8 cellular contexts compared by ENCODE assay signal in genomic region chr9:136543830-136544548, GRCh38. TPM values are rescaled to one million over a fixed set of nuclear protein-coding genes. Genes with fewer than 3 reads are reported as not detected.
A peak's percentile ranks its signal among the peaks of the same experiment; 100 is the strongest.
DNase-seq lines count a peak whose midpoint lies in the region; ATAC-seq and TF ChIP-seq lines count a peak whose summit lies in the region.

No MANE protein-coding gene starts in this region.

- H3K9me3 ChIP-seq in colonic mucosa (no peaks in the 10 kb centered on the region), upper lobe of left lung (no peaks in the 10 kb centered on the region)

- H3K4me1 ChIP-seq in colonic mucosa, result peaks cover 37% of the 10 kb centered on the region
- peaks cover 64 to 77% (median 71%) of the 10 kb centered on the region in 4 donors for H3K4me1 ChIP-seq in upper lobe of left lung

- peak overlapping the region; percentile 84 for H3K27ac ChIP-seq in colonic mucosa
- H3K27ac ChIP-seq in upper lobe of left lung, result peak overlapping the region; percentile 94 to 99 (median 98)

- peak overlapping the region; percentile 69 for H3K27ac Mint-ChIP-seq in activated naive CD4-positive, alpha-beta T cell treated with anti-CD3 and anti-CD28 coated beads, Interleukin-2, amount 10 ng/mL, durations not matched to agents 7 days and 5 days
- H3K27ac Mint-ChIP-seq in mesothelial cell of epicardium, result no peak overlapping the region

- CTCF ChIA-PET in activated naive CD4-positive, alpha-beta T cell treated with anti-CD3 and anti-CD28 coated beads, Interleukin-2, amount 10 ng/mL, durations not matched to agents 7 days and 5 days (lab: Charles Lee), result interaction anchor here (1.0 kb wide), 1 partner anchor 10 kb away, joined by 3 read pairs; no protein-coding TSS in a partner anchor

- H3K36me3 ChIP-seq in colonic mucosa (no peaks in the 10 kb centered on the region), upper lobe of left lung (peaks cover 0 to 29% (median 17%) of the 10 kb centered on the region in 4 donors)

- H3K9ac ChIP-seq in colonic mucosa (ENCODE audit: low read depth in 2 of 2, low read length in 2 of 2), result peak overlapping the region; percentile 87 to 96

- peaks cover 25% of the 10 kb centered on the region for H3K36me3 Mint-ChIP-seq in activated naive CD4-positive, alpha-beta T cell treated with anti-CD3 and anti-CD28 coated beads, Interleukin-2, amount 10 ng/mL, durations not matched to agents 7 days and 5 days
- no peaks in the 10 kb centered on the region for H3K36me3 Mint-ChIP-seq in mesothelial cell of epicardium

- H3K27me3 ChIP-seq in colonic mucosa (no peaks in the 10 kb centered on the region), upper lobe of left lung (no peaks in the 10 kb centered on the region)

- no peak for TF ChIP-seq POLR2A in upper lobe of left lung (IDR thresholded peaks at IDR 0.05)

- DNase-seq in activated naive CD4-positive, alpha-beta T cell treated with anti-CD3 and anti-CD28 coated beads, Interleukin-2, amount 10 ng/mL, durations not matched to agents 7 days and 5 days, result no peak
- no peak for DNase-seq in activated naive CD4-positive, alpha-beta T cell treated with anti-CD3 and anti-CD28 coated beads, Interleukin-2, amount 50 U/mL, for 16 hours
- peak; percentile 86 for DNase-seq in colonic mucosa
- no peak for DNase-seq in mesothelial cell of epicardium (ENCODE audit: low spot score in 2 of 2, unreplicated experiment in 2 of 2)
- peak in 1 of 2 donors; percentile 72 for DNase-seq in upper lobe of left lung
- no peak for DNase-seq in activated CD4-positive, alpha-beta T cell treated with anti-CD3 and anti-CD28 coated beads, Interleukin-2, amount 50 U/mL, for 48 hours

- H3K4me1 Mint-ChIP-seq in activated naive CD4-positive, alpha-beta T cell treated with anti-CD3 and anti-CD28 coated beads, Interleukin-2, amount 10 ng/mL, durations not matched to agents 7 days and 5 days, result peaks cover 59% of the 10 kb centered on the region
- peaks cover 51% of the 10 kb centered on the region for H3K4me1 Mint-ChIP-seq in mesothelial cell of epicardium

- peaks cover 4% of the 10 kb centered on the region for H3K27me3 Mint-ChIP-seq in activated naive CD4-positive, alpha-beta T cell treated with anti-CD3 and anti-CD28 coated beads, Interleukin-2, amount 10 ng/mL, durations not matched to agents 7 days and 5 days
- H3K27me3 Mint-ChIP-seq in mesothelial cell of epicardium (ENCODE audit: low read depth), result no peaks in the 10 kb centered on the region

- intact Hi-C loops in colonic mucosa (cut with DNase I), result loop anchor here (10.0 kb wide), 1 partner anchor 81 kb away; no protein-coding TSS in a partner anchor

- H3K4me3 ChIP-seq in colonic mucosa (peak overlapping the region; percentile 85), upper lobe of left lung (peak overlapping the region; percentile 87 to 97 (median 94))

- TF ChIP-seq CTCF in colonic mucosa (IDR thresholded peaks at IDR 0.05) (no peak), mesothelial cell of epicardium (IDR thresholded peaks at IDR 0.05; ENCODE audit: unreplicated experiment) (no peak), upper lobe of left lung (IDR thresholded peaks at IDR 0.05) (no peak)

- H3K4me3 Mint-ChIP-seq in activated naive CD4-positive, alpha-beta T cell treated with anti-CD3 and anti-CD28 coated beads, Interleukin-2, amount 10 ng/mL, durations not matched to agents 7 days and 5 days, result peak overlapping the region; percentile 88
- H3K4me3 Mint-ChIP-seq in mesothelial cell of epicardium, result peak overlapping the region; percentile 85

- 21 to 46% methylated on average over 4 to 24 of the region's 31 CpGs for WGBS in upper lobe of left lung, 2 donors

- ATAC-seq in upper lobe of left lung (ENCODE audit: low FRiP score in 2 of 2) (no peak), GM18870 (IDR thresholded peaks at IDR 0.05; ENCODE audit: unreplicated experiment) (no peak), HG02885 (IDR thresholded peaks at IDR 0.05; ENCODE audit: poor library complexity, unreplicated experiment) (no peak)

- no peaks in the 10 kb centered on the region for H3K9me3 Mint-ChIP-seq in activated naive CD4-positive, alpha-beta T cell treated with anti-CD3 and anti-CD28 coated beads, Interleukin-2, amount 10 ng/mL, durations not matched to agents 7 days and 5 days
- H3K9me3 Mint-ChIP-seq in mesothelial cell of epicardium, result no peaks in the 10 kb centered on the region

- TF ChIP-seq EP300 in upper lobe of left lung (IDR thresholded peaks at IDR 0.05), result no peak

RNA-seq across cellular contexts. Expression of gene NOTCH1, which starts 1.9 kb away (rescaled TPM):
- 10 to 100 TPM; 49.3 to 99.4 TPM for total RNA-seq in colonic mucosa
- 104 to 107 TPM (median 104 TPM) in 3 replicates for total RNA-seq in mesothelial cell of epicardium
- 100 to 1,000 TPM in 4 of 6 donors, 10 to 100 TPM in 2; 49.6 to 175 (median 110) TPM for total RNA-seq in upper lobe of left lung
